Comparison of ENCODE assay signal across 27 cellular contexts in the genomic region with DNA sequence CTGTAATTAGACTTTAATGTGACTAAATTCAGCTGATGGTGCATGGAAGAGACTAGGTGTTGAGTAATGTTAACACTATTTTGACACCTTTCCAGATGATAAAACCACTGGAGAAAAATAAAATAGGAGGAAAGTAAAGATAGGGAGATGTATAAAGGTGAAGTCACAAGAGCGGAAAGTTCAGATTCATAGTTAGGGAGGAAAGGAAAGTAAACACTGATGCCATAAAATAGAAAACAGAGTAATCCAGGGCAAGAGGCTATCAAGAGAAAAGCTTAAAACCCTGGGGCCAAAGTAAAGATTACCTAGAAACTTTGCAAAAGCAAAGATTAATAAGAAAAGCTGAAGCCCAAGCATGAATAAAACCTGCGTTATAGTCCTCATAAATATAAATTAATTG.
"Had no signal": no experiment of that assay in that cellular context is flagged by ENCODE, and none has a peak within 500 bp of the region (broad histone marks: within the 10 kb centered on the region; RNA-seq: fewer than 3 reads in every experiment).

No MANE protein-coding gene starts in this region.

- H3K27ac ChIP-seq: neural progenitor cell, ovary, parathyroid adenoma, psoas muscle, right lobe of liver, sigmoid colon, spleen, stomach, thoracic aorta, thyroid gland, tibial nerve, upper lobe of left lung, vagina had no signal

- H3K27me3 ChIP-seq: neural progenitor cell, ovary, right lobe of liver, sigmoid colon, spleen, stomach, thyroid gland, tibial nerve, upper lobe of left lung, vagina had no signal

- DNase-seq: natural killer cell; occipital lobe; ovary; posterior cingulate gyrus; psoas muscle; right cardiac atrium; right lobe of liver; sigmoid colon; spleen; stimulated activated CD4-positive, alpha-beta T cell treated with anti-CD3 and anti-CD28 coated beads, Interleukin-12 subunit alpha, Interleukin-12 subunit beta, amount 100 ng/mL, for 4 hours; stimulated activated CD4-positive, alpha-beta T cell treated with anti-CD3 and anti-CD28 coated beads, Interleukin-1b, Interleukin-23, amount 100 ng/mL, for 48 hours; stimulated activated CD4-positive, alpha-beta T cell treated with anti-CD3 and anti-CD28 coated beads, Interleukin-4, amount 100 ng/mL, for 1 hour; stimulated activated CD4-positive, alpha-beta T cell treated with anti-CD3 and anti-CD28 coated beads, Interleukin-4, amount 100 ng/mL, for 4 hours; stimulated activated CD8-positive, alpha-beta memory T cell treated with anti-CD3 and anti-CD28 coated beads, Interleukin-4, amount 100 ng/mL, for 48 hours; stimulated activated naive CD4-positive, alpha-beta T cell treated with Interleukin-2 at 50 U/mL for 16 hours; stomach; thyroid gland; trophoblast cell; upper lobe of left lung had no signal

- H3K36me3 ChIP-seq: neural progenitor cell, ovary, right lobe of liver, sigmoid colon, spleen, stomach, thoracic aorta, thyroid gland, tibial nerve, upper lobe of left lung, vagina had no signal

- H3K4me3 ChIP-seq: neural progenitor cell, ovary, psoas muscle, right lobe of liver, sigmoid colon, smooth muscle cell, spleen, stomach, thoracic aorta, thyroid gland, tibial nerve, upper lobe of left lung, vagina had no signal

- H3K4me1 ChIP-seq: neural progenitor cell, parathyroid adenoma, psoas muscle, right lobe of liver, sigmoid colon, spleen, stomach, thyroid gland, tibial nerve, upper lobe of left lung, vagina had no signal

- FAIRE-seq: urothelium cell line had no signal

- H2AFZ ChIP-seq: neural progenitor cell, parathyroid adenoma had no signal

- H3K9ac ChIP-seq: neural progenitor cell, parathyroid adenoma had no signal

- H3K79me2 ChIP-seq: parathyroid adenoma had no signal

- H3K4me2 ChIP-seq: neural progenitor cell, smooth muscle cell had no signal

- H3K9me3 ChIP-seq: ovary, psoas muscle, right lobe of liver, thyroid gland, vagina had no signal

- ATAC-seq: natural killer cell; psoas muscle; right cardiac atrium; right lobe of liver; stimulated activated memory B cell treated with anti-CD40 and anti-IgM and Interleukin-4, amounts not matched to agents 10 μg/mL and 1 μg/mL and 100 μg/mL, for 72 hours had no signal
